In genomic region chr1:156119503-156120209, GRCh38 we compare ENCODE assay signal across 8 cellular contexts. TPM values are rescaled to one million over a fixed set of nuclear protein-coding genes. Genes with fewer than 3 reads are reported as not detected.
DNase-seq lines count a peak whose midpoint lies in the region; ATAC-seq, FAIRE-seq and TF ChIP-seq lines count a peak whose summit lies in the region.

No MANE protein-coding gene starts in this region.

- no peak overlapping the region for H2AK5ac ChIP-seq in H1 (ENCODE audit: low read depth, low read length)

- peaks cover 81% of the 10 kb centered on the region for H3F3A ChIP-seq in GM23248 (ENCODE audit: insufficient read depth)

- in situ Hi-C loops in GM23248 (cut with MboI): no loop called here

- H3K56ac ChIP-seq in H1 (replicated peaks; ENCODE audit: insufficient read length, low read depth, low read length): no peak overlapping the region

- H3K9ac ChIP-seq in GM23248 (peak overlapping the region; percentile 100), H1 (replicated peaks in 1 of 4; ENCODE audit: extremely low read depth in 1 of 4, low read depth in 3 of 4, low read length in 3 of 4) (no peak overlapping the region)

- no peak for TF ChIP-seq RAD21 in H1 (IDR thresholded peaks at IDR 0.05 in 1 of 2, conservative IDR thresholded peaks at IDR 0.05 in 1 of 2; ENCODE audit: low read depth in 2 of 2, low read length in 2 of 2)

- H2AFZ ChIP-seq in GM23248 (no peak overlapping the region), H1 (ENCODE audit: low read length) (no peak overlapping the region)

- no peak overlapping the region for H3K18ac ChIP-seq in H1 (ENCODE audit: extremely low read depth, low read length)

- H3K9me3 ChIP-seq in GM23248 (ENCODE audit: low read depth) (no peaks in the 10 kb centered on the region), H1 (ENCODE audit: insufficient read depth in 2 of 2, low read depth in 1 of 2, low read length in 1 of 2) (no peaks in the 10 kb centered on the region)

- H2BK20ac ChIP-seq in H1 (ENCODE audit: low read length): no peak overlapping the region

- 3 to 4% methylated on average over 3 of the region's 3 CpGs for WGBS in GM23248 (ENCODE audit: low coverage in 1 of 2, low lambda C conversion rate in 2 of 2, missing lambda C conversion rate in 2 of 2), 2 experiments
- 85% methylated on average over 3 of the region's 3 CpGs; no CpG with 5 or more reads in 1 of the 2 experiments for WGBS in H1 (ENCODE audit: extremely low coverage in 1 of 2, insufficient coverage in 1 of 2, insufficient read length in 1 of 2, insufficient replicate concordance in 2 of 2, low coverage in 1 of 2, low lambda C conversion rate in 2 of 2, missing lambda C conversion rate in 1 of 2), 2 experiments

- no peak for ATAC-seq in GM18870 (IDR thresholded peaks at IDR 0.05; ENCODE audit: unreplicated experiment)
- no peak for ATAC-seq in HG02973 (IDR thresholded peaks at IDR 0.05; ENCODE audit: unreplicated experiment)
- no peak for ATAC-seq in GM21526 (IDR thresholded peaks at IDR 0.05; ENCODE audit: low FRiP score, unreplicated experiment)

- no peak overlapping the region for H4K91ac ChIP-seq in H1 (replicated peaks; ENCODE audit: insufficient read length, low read length)

- H3K14ac ChIP-seq in H1 (ENCODE audit: insufficient read length): no peak overlapping the region

- H3K79me1 ChIP-seq in H1 (ENCODE audit: low read depth, low read length): peaks cover 3% of the 10 kb centered on the region

- POLR2A ChIA-PET in H1 (lab: Charles Lee; ENCODE audit: partially characterized antibody): interaction anchor here (1.2 to 28.0 kb wide), 5 partner anchors 8 to 137 kb away, joined by 3 to 763 read pairs (median 4); partner anchors contain the start of gene MEX3A

- H3K4me3 ChIP-seq in GM23248 (peak overlapping the region; percentile 100), H1 (ENCODE audit: extremely low read depth in 1 of 4, insufficient read depth in 2 of 4, low read depth in 3 of 4, low read length in 4 of 4) (no peak overlapping the region)

- H3K27ac ChIP-seq in GM23248: peak overlapping the region; percentile 100
- no peak overlapping the region for H3K27ac ChIP-seq in H1 (ENCODE audit: low read depth, low read length)

- no peak overlapping the region for H2BK15ac ChIP-seq in H1 (ENCODE audit: low read length)

- TF ChIP-seq POLR2A in H1 (IDR thresholded peaks at IDR 0.05; ENCODE audit: control extremely low read depth in 1 of 2, low read depth in 2 of 2, low read length in 2 of 2): no peak

- H2BK120ac ChIP-seq in H1 (replicated peaks; ENCODE audit: low read depth, low read length): no peak overlapping the region

- H3K4me2 ChIP-seq in GM23248 (ENCODE audit: unreplicated experiment): peak overlapping the region; percentile 98
- H3K4me2 ChIP-seq in H1 (ENCODE audit: insufficient read depth in 1 of 2, low read depth in 2 of 2, low read length in 2 of 2): no peak overlapping the region

- peaks cover 9% of the 10 kb centered on the region; the same call in 1 of the 2 replicates for H4K20me1 ChIP-seq in GM23248 (ENCODE audit: insufficient read depth)
- H4K20me1 ChIP-seq in H1 (replicated peaks in 1 of 2; ENCODE audit: control insufficient read depth in 1 of 2, insufficient read depth in 2 of 2, low read length in 2 of 2): peaks cover 10 to 14% of the 10 kb centered on the region in 2 experiments

- H3K23ac ChIP-seq in H1 (ENCODE audit: insufficient read length): no peak overlapping the region

- no peak for TF ChIP-seq CTCF in H1 (IDR thresholded peaks at IDR 0.05; ENCODE audit: control extremely low read depth in 1 of 3, insufficient read depth in 1 of 3, low read depth in 1 of 3, low read length in 3 of 3)

- CTCF ChIA-PET in H1 (lab: Charles Lee; ENCODE audit: partially characterized antibody): interaction anchor here (0.6 to 42.4 kb wide), 7 partner anchors 3 to 1455 kb away, joined by 3 to 1994 read pairs (median 8); partner anchors contain the start of genes LMNA and MEX3A

- no peak overlapping the region for H4K5ac ChIP-seq in H1 (ENCODE audit: insufficient read length, low read depth, low read length)

- peaks cover 13% of the 10 kb centered on the region for H3K23me2 ChIP-seq in H1 (ENCODE audit: low read depth, low read length)

- H3K27me3 ChIP-seq in GM23248 (replicated peaks; ENCODE audit: insufficient read depth): no peaks in the 10 kb centered on the region
- peaks cover 0 to 2% (median 0%) of the 10 kb centered on the region in 4 experiments; a peak in 1 of 7 replicates for H3K27me3 ChIP-seq in H1 (replicated peaks in 1 of 4; ENCODE audit: control insufficient read depth in 3 of 4, extremely low read depth in 1 of 4, insufficient read depth in 3 of 4, low read length in 3 of 4)

- peak overlapping the region; percentile 47 for H3K4ac ChIP-seq in H1 (replicated peaks; ENCODE audit: insufficient read length, low read depth, low read length)

- no peaks in the 10 kb centered on the region for H3K9me2 ChIP-seq in GM23248 (ENCODE audit: insufficient read depth)

- H2BK12ac ChIP-seq in H1 (ENCODE audit: low read depth, low read length): 0 out of 2 replicates have a peak overlapping the region, but pooled peaks have one; percentile 44

- H3K36me3 ChIP-seq in GM23248 (ENCODE audit: low read depth) (peaks cover 14% of the 10 kb centered on the region; the same call in 1 of the 2 replicates), H1 (ENCODE audit: control insufficient read depth in 2 of 4, insufficient read depth in 4 of 4, low read length in 3 of 4) (no peaks in the 10 kb centered on the region)

- H4K8ac ChIP-seq in H1 (ENCODE audit: extremely low read depth, insufficient read depth, low read length): no peak overlapping the region

- DNase-seq in GM23248 (peak; percentile 91), SIG-M5 treated with dmso at 0.1 percent for 504 hours (lab: John Stamatoyannopoulos, UW; ENCODE audit: unreplicated experiment) (peak; percentile 98), H1 (ENCODE audit: low read depth in 1 of 2, low spot score in 2 of 2) (no peak), nucleus accumbens (lab: John Stamatoyannopoulos, UW) (peak in 34 of 56 donors; percentile 8 to 76 (median 38)), GF-D8 (lab: John Stamatoyannopoulos, UW) (no peak)

- FAIRE-seq in H1 (lab: Jason Lieb, UNC): no peak

- peaks cover 54% of the 10 kb centered on the region for H3K4me1 ChIP-seq in GM23248 (ENCODE audit: insufficient read depth)
- peaks cover 3 to 27% (median 24%) of the 10 kb centered on the region in 4 experiments for H3K4me1 ChIP-seq in H1 (replicated peaks in 1 of 4; ENCODE audit: control insufficient read depth in 3 of 4, insufficient read depth in 4 of 4, low read length in 3 of 4)

- no peak overlapping the region for H2BK5ac ChIP-seq in H1 (ENCODE audit: low read depth, low read length)

- peaks cover 100% of the 10 kb centered on the region for H3K79me2 ChIP-seq in GM23248 (ENCODE audit: insufficient read depth)
- H3K79me2 ChIP-seq in H1 (ENCODE audit: control insufficient read depth in 1 of 2, insufficient read depth in 2 of 2, low read length in 2 of 2): peaks cover 0 to 10% of the 10 kb centered on the region in 2 experiments; a peak in 1 of 4 replicates

- no peak for TF ChIP-seq EP300 in H1 (IDR thresholded peaks at IDR 0.05; ENCODE audit: borderline replicate concordance in 1 of 2, low read depth in 2 of 2, low read length in 2 of 2)

RNA-seq across cellular contexts. Expression of gene LMNA, which starts 5.1 kb away (rescaled TPM):
- total RNA-seq in GM23248 (2014; rRNA removed; shearing (Covaris generic)): 1,219 and 1,322 TPM in 2 replicates
- polyA plus RNA-seq in GM23248 (2016; fragmentation: Nextera tagmentation; extraction: Ambion mirVana) (1,230 and 1,270 TPM in 2 replicates), H1 (2011; rRNA removed) (25.8 and 38.3 TPM in 2 replicates)
- total RNA-seq in H1 (2021; fragmentation: NEBNext Ultra II Directional; extraction: Animal tissue kit (Norgen Biotek cat#: 25700)): 46.8 and 48.0 TPM in 2 replicates
- polyA plus RNA-seq in H1 (2011; cell fraction: cytosol; rRNA removed): 33.6 TPM
- polyA plus RNA-seq in H1 (2011; cell fraction: nucleus; rRNA removed): 78.1 TPM
- polyA plus RNA-seq in H1 (2012, experiment 1 of 2): 36.7 to 43.4 TPM (median 39.1 TPM) in 4 replicates
- 56.7 TPM for polyA plus RNA-seq in H1 (2012, experiment 2 of 2)
- 34.7 TPM for polyA plus RNA-seq in H1 (2013, experiment 1 of 2)
- polyA plus RNA-seq in H1 (2013, experiment 2 of 2): 32.6 TPM
- 15.1 and 20.9 TPM in 2 replicates for polyA minus RNA-seq in H1 (2011; rRNA and poly(A)+ RNA removed)
- polyA minus RNA-seq in H1 (2011; cell fraction: cytosol; rRNA and poly(A)+ RNA removed): 33.7 TPM
- 28.1 TPM for polyA minus RNA-seq in H1 (2011; cell fraction: nucleus; rRNA and poly(A)+ RNA removed)

RNA-seq across cellular contexts. Expression of gene SEMA4A, which starts 33.7 kb away (rescaled TPM):
- total RNA-seq in GM23248 (2014; rRNA removed; shearing (Covaris generic)): 1.1 TPM in 1 of 2 replicates, not detected in the other
- 0.35 and 0.51 TPM in 2 replicates for polyA plus RNA-seq in GM23248 (2016; fragmentation: Nextera tagmentation; extraction: Ambion mirVana)
- 5.9 and 7.3 TPM in 2 replicates for total RNA-seq in H1 (2021; fragmentation: NEBNext Ultra II Directional; extraction: Animal tissue kit (Norgen Biotek cat#: 25700))
- polyA plus RNA-seq in H1 (2011; rRNA removed): 10.6 and 12.0 TPM in 2 replicates
- 10.3 TPM for polyA plus RNA-seq in H1 (2011; cell fraction: cytosol; rRNA removed)
- 27.7 TPM for polyA plus RNA-seq in H1 (2011; cell fraction: nucleus; rRNA removed)
- polyA plus RNA-seq in H1 (2012, experiment 1 of 2): 5.9 to 11.9 TPM (median 8.7 TPM) in 4 replicates
- polyA plus RNA-seq in H1 (2012, experiment 2 of 2): 6.4 TPM
- 6.5 TPM for polyA plus RNA-seq in H1 (2013, experiment 1 of 2)
- 6.3 TPM for polyA plus RNA-seq in H1 (2013, experiment 2 of 2)
- polyA minus RNA-seq in H1 (2011; rRNA and poly(A)+ RNA removed): 11.9 TPM in 2 replicates
- 12.0 TPM for polyA minus RNA-seq in H1 (2011; cell fraction: cytosol; rRNA and poly(A)+ RNA removed)
- 15.1 TPM for polyA minus RNA-seq in H1 (2011; cell fraction: nucleus; rRNA and poly(A)+ RNA removed)

RNA-seq across cellular contexts. Expression of gene MEX3A, which starts 37.4 kb away (rescaled TPM):
- 0.13 and 0.22 TPM in 2 replicates for total RNA-seq in GM23248 (2014; rRNA removed; shearing (Covaris generic))
- 0.05 TPM in 2 replicates for polyA plus RNA-seq in GM23248 (2016; fragmentation: Nextera tagmentation; extraction: Ambion mirVana)
- 52.4 and 54.7 TPM in 2 replicates for total RNA-seq in H1 (2021; fragmentation: NEBNext Ultra II Directional; extraction: Animal tissue kit (Norgen Biotek cat#: 25700))
- polyA plus RNA-seq in H1 (2011; rRNA removed): 34.1 and 43.5 TPM in 2 replicates
- polyA plus RNA-seq in H1 (2011; cell fraction: cytosol; rRNA removed): 30.7 TPM
- polyA plus RNA-seq in H1 (2011; cell fraction: nucleus; rRNA removed): 122 TPM
- 42.2 to 51.4 TPM (median 46.7 TPM) in 4 replicates for polyA plus RNA-seq in H1 (2012, experiment 1 of 2)
- 37.7 TPM for polyA plus RNA-seq in H1 (2012, experiment 2 of 2)
- 50.4 TPM for polyA plus RNA-seq in H1 (2013, experiment 1 of 2)
- 45.1 TPM for polyA plus RNA-seq in H1 (2013, experiment 2 of 2)
- polyA minus RNA-seq in H1 (2011; rRNA and poly(A)+ RNA removed): 43.0 and 47.3 TPM in 2 replicates
- 55.2 TPM for polyA minus RNA-seq in H1 (2011; cell fraction: cytosol; rRNA and poly(A)+ RNA removed)
- 107 TPM for polyA minus RNA-seq in H1 (2011; cell fraction: nucleus; rRNA and poly(A)+ RNA removed)

RNA-seq across cellular contexts. Expression of gene RAB25, which starts 58.7 kb away (rescaled TPM):
- not detected in 2 replicates for total RNA-seq in GM23248 (2014; rRNA removed; shearing (Covaris generic))
- polyA plus RNA-seq in GM23248 (2016; fragmentation: Nextera tagmentation; extraction: Ambion mirVana) (not detected in 2 replicates), H1 (2011; rRNA removed) (98.2 and 117 TPM in 2 replicates)
- total RNA-seq in H1 (2021; fragmentation: NEBNext Ultra II Directional; extraction: Animal tissue kit (Norgen Biotek cat#: 25700)): 34.8 and 38.5 TPM in 2 replicates
- polyA plus RNA-seq in H1 (2011; cell fraction: cytosol; rRNA removed): 110 TPM
- polyA plus RNA-seq in H1 (2011; cell fraction: nucleus; rRNA removed): 61.3 TPM
- 66.9 to 78.3 TPM (median 74.1 TPM) in 4 replicates for polyA plus RNA-seq in H1 (2012, experiment 1 of 2)
- 91.5 TPM for polyA plus RNA-seq in H1 (2012, experiment 2 of 2)
- 48.0 TPM for polyA plus RNA-seq in H1 (2013, experiment 1 of 2)
- polyA plus RNA-seq in H1 (2013, experiment 2 of 2): 50.7 TPM
- 50.6 and 52.5 TPM in 2 replicates for polyA minus RNA-seq in H1 (2011; rRNA and poly(A)+ RNA removed)
- 24.8 TPM for polyA minus RNA-seq in H1 (2011; cell fraction: cytosol; rRNA and poly(A)+ RNA removed)
- 19.2 TPM for polyA minus RNA-seq in H1 (2011; cell fraction: nucleus; rRNA and poly(A)+ RNA removed)

Comparison
In these comparisons a context has a peak if more than half of its experiments do, and no peak if none do; other contexts are left out.
1. DNase-seq: peak in GM23248 (single experiment), SIG-M5 treated with dmso at 0.1 percent for 504 hours (single experiment) and nucleus accumbens (34 of 56); none in H1 (0 of 2) and GF-D8 (single experiment).
2. RNA of gene LMNA, which starts 5.1 kb away (total RNA-seq): 1,219 to 1,322 TPM in GM23248; 46.8 to 48.0 TPM in H1; every median in the first group is over 10 times any median in the second.
3. RNA of gene MEX3A, which starts 37.4 kb away (total RNA-seq): 52.4 to 54.7 TPM in H1; 0.13 to 0.22 TPM in GM23248; every median in the first group is over 10 times any median in the second.